26 cellular contexts compared by ENCODE assay signal in the genomic region with DNA sequence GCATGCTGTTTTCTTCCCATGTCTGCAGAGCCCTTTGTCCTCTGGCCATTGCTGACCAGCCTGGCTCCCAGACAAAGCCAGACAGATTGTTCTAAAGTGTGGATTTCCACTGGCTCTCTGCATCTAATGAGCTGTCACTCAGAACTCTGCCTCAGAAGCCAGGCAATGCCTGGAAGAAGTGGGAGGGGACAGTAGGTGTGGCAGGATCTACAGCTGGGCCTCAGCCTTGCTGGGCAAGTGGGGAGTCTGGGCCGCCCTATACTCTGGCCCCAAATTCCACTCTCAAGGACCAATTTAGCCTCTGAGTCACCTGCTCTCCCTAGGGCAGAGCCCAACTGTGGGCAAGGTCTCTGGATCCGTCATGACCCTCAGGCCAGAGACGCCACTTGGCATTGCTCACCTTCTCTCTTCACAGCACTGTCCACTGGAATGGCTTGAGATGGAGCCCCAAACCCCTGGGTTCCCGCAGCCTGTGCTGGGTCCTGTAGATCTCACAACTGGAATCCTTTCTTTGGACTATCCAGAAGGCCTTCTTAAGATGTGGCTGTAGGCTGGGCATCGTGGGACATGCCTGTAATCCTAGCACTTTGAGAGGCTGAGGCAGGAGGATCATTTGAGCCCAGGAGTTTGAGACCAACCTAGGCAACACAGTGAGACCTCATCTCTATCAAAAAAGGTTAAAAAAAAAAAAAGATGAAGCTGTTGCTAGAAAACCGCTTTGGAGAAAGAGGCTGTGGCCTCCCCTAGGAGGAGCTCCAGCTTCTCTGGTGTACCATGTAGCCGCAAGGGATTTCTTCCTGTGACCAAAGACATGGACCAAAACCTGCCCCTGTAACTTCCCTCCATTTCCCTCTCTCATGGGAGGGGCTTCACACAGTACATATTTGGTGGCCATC. TPM values are rescaled to one million over a fixed set of nuclear protein-coding genes. Genes with fewer than 3 reads are reported as not detected.
DNase-seq lines count a peak whose midpoint lies in the region; ATAC-seq and TF ChIP-seq lines count a peak whose summit lies in the region.
"Had no signal": no experiment of that assay in that cellular context is flagged by ENCODE, and none has a peak within 500 bp of the region (broad histone marks: within the 10 kb centered on the region; RNA-seq: fewer than 3 reads in every experiment).

No MANE protein-coding gene starts in this region.

- no peak overlapping the region for H3K4me3 ChIP-seq in WERI-Rb-1 (ENCODE audit: low read depth, low read length)
- H3K4me3 ChIP-seq: Peyer's patch, psoas muscle, tibial nerve had no signal

- no peaks in the 10 kb centered on the region for H3K36me3 Mint-ChIP-seq in activated CD4-positive, alpha-beta T cell treated with anti-CD3 and anti-CD28 coated beads, Interleukin-2, amount 10 ng/mL, durations not matched to agents 7 days and 5 days (ENCODE audit: low read depth)
- H3K36me3 Mint-ChIP-seq: CD4-positive, CD25-positive, alpha-beta regulatory T cell had no signal

- H3K27me3 Mint-ChIP-seq in activated CD4-positive, alpha-beta T cell treated with anti-CD3 and anti-CD28 coated beads, Interleukin-2, amount 10 ng/mL, durations not matched to agents 7 days and 5 days = peaks cover 3% of the 10 kb centered on the region
- H3K27me3 Mint-ChIP-seq: activated CD8-positive, alpha-beta T cell treated with anti-CD3 and anti-CD28 coated beads for 36 hours; CD4-positive, CD25-positive, alpha-beta regulatory T cell had no signal

- ATAC-seq in GM21619 (IDR thresholded peaks at IDR 0.05; ENCODE audit: unreplicated experiment) = no peak
- no peak for ATAC-seq in GM21529 (IDR thresholded peaks at IDR 0.05; ENCODE audit: unreplicated experiment)
- ATAC-seq: activated CD8-positive, alpha-beta T cell treated with anti-CD3 and anti-CD28 coated beads for 36 hours; left ventricle myocardium superior had no signal

- DNase-seq in DMS53 (lab: John Stamatoyannopoulos, UW) (peak; percentile 27), DMS53 treated with DMSO at 0.1 percent for 48 hours (lab: John Stamatoyannopoulos, UW; ENCODE audit: unreplicated experiment) (no peak), WERI-Rb-1 (peak; percentile 21), islet precursor cell (peak; percentile 62), retina (peak; percentile 30)
- DNase-seq in activated CD4-positive, alpha-beta T cell treated with anti-CD3 and anti-CD28 coated beads, Interleukin-2, amount 10 ng/mL, durations not matched to agents 7 days and 5 days = no peak
- DNase-seq: activated CD4-positive, CD25-positive, alpha-beta regulatory T cell treated with anti-CD3 and anti-CD28 coated beads, Interleukin-2, amount 50 U/mL, for 72 hours; activated CD8-positive, alpha-beta T cell treated with anti-CD3 and anti-CD28 coated beads for 36 hours; activated gamma-delta T cell; activated T-cell treated with anti-CD3 and anti-CD28 coated beads for 4 hours; CD4-positive, CD25-positive, alpha-beta regulatory T cell; effector CD4-positive, alpha-beta T cell; foreskin fibroblast; left ventricle myocardium superior; midbrain; NCI-H1092; NCI-H187 treated with DMSO at 0.1 percent for 48 hours; NCI-H226; NCI-H82; Peyer's patch; psoas muscle; T-helper 1 cell had no signal

- POLR2A ChIA-PET in activated CD4-positive, alpha-beta T cell treated with anti-CD3 and anti-CD28 coated beads, Interleukin-2, amount 10 ng/mL, durations not matched to agents 7 days and 5 days (lab: Charles Lee) = no interaction called here

- H3K36me3 ChIP-seq in WERI-Rb-1 = no peaks in the 10 kb centered on the region
- H3K36me3 ChIP-seq: Peyer's patch, tibial nerve had no signal

- no peaks in the 10 kb centered on the region for H3K27me3 ChIP-seq in WERI-Rb-1 (ENCODE audit: insufficient read depth, low read depth, severe bottlenecking)
- H3K27me3 ChIP-seq: Peyer's patch, tibial nerve had no signal

- no peaks in the 10 kb centered on the region for H3K9me3 ChIP-seq in WERI-Rb-1 (ENCODE audit: severe bottlenecking)
- H3K9me3 ChIP-seq: Peyer's patch, psoas muscle, tibial nerve had no signal

- H3K4me3 Mint-ChIP-seq in activated CD4-positive, alpha-beta T cell treated with anti-CD3 and anti-CD28 coated beads, Interleukin-2, amount 10 ng/mL, durations not matched to agents 7 days and 5 days = no peak overlapping the region
- H3K4me3 Mint-ChIP-seq: activated CD8-positive, alpha-beta T cell treated with anti-CD3 and anti-CD28 coated beads for 36 hours; CD4-positive, CD25-positive, alpha-beta regulatory T cell had no signal

- no peaks in the 10 kb centered on the region for H3K9me3 Mint-ChIP-seq in activated CD4-positive, alpha-beta T cell treated with anti-CD3 and anti-CD28 coated beads, Interleukin-2, amount 10 ng/mL, durations not matched to agents 7 days and 5 days
- H3K9me3 Mint-ChIP-seq: activated CD8-positive, alpha-beta T cell treated with anti-CD3 and anti-CD28 coated beads for 36 hours had no signal

- CTCF ChIA-PET in activated CD4-positive, alpha-beta T cell treated with anti-CD3 and anti-CD28 coated beads, Interleukin-2, amount 10 ng/mL, durations not matched to agents 7 days and 5 days (lab: Charles Lee) = interaction anchor here (0.6 to 1.4 kb wide), 2 partner anchors 19 to 251 kb away, joined by 3 to 4 read pairs; no protein-coding TSS in a partner anchor

- H3K4me1 Mint-ChIP-seq in activated CD4-positive, alpha-beta T cell treated with anti-CD3 and anti-CD28 coated beads, Interleukin-2, amount 10 ng/mL, durations not matched to agents 7 days and 5 days = no peaks in the 10 kb centered on the region
- H3K4me1 Mint-ChIP-seq: CD4-positive, CD25-positive, alpha-beta regulatory T cell had no signal

- no peak overlapping the region for H3K27ac ChIP-seq in WERI-Rb-1
- H3K27ac ChIP-seq: 22Rv1, Peyer's patch, psoas muscle, tibial nerve had no signal

- no peak overlapping the region for H3K27ac Mint-ChIP-seq in activated CD4-positive, alpha-beta T cell treated with anti-CD3 and anti-CD28 coated beads, Interleukin-2, amount 10 ng/mL, durations not matched to agents 7 days and 5 days
- H3K27ac Mint-ChIP-seq: activated CD8-positive, alpha-beta T cell treated with anti-CD3 and anti-CD28 coated beads for 36 hours; CD4-positive, CD25-positive, alpha-beta regulatory T cell had no signal

- TF ChIP-seq CTCF in WERI-Rb-1 (IDR thresholded peaks at IDR 0.05; ENCODE audit: low read depth, low read length) = no peak

RNA-seq across cellular contexts. Expression of a gene that starts 23.6 kb away (rescaled TPM):
- total RNA-seq in activated CD4-positive, alpha-beta T cell treated with anti-CD3 and anti-CD28 coated beads, Interleukin-2, amount 10 ng/mL, durations not matched to agents 7 days and 5 days = 10 to 100 TPM; 81.1 to 89.0 TPM

RNA-seq across cellular contexts. Expression of a gene that starts 28.6 kb away (rescaled TPM):
- 1 to 10 TPM; 8.5 to 8.6 TPM for total RNA-seq in activated CD4-positive, alpha-beta T cell treated with anti-CD3 and anti-CD28 coated beads, Interleukin-2, amount 10 ng/mL, durations not matched to agents 7 days and 5 days

Comparison
In these comparisons a context has a peak if more than half of its experiments do, and no peak if none do; other contexts are left out.
1. DNase-seq: peak in DMS53 (single experiment), WERI-Rb-1 (single experiment), islet precursor cell (single experiment) and retina (single experiment); none in DMS53 treated with DMSO at 0.1 percent for 48 hours (single experiment) and activated CD4-positive, alpha-beta T cell treated with anti-CD3 and anti-CD28 coated beads, Interleukin-2, amount 10 ng/mL, durations not matched to agents 7 days and 5 days (single experiment).